ENCODE assay signal across 15 cellular contexts in genomic region chr15:63227689-63228088, GRCh38. TPM values are rescaled to one million over a fixed set of nuclear protein-coding genes. Genes with fewer than 3 reads are reported as not detected.
DNase-seq lines count a peak whose midpoint lies in the region; ATAC-seq and TF ChIP-seq lines count a peak whose summit lies in the region.
"Had no signal": no experiment of that assay in that cellular context is flagged by ENCODE, and none has a peak within 500 bp of the region (broad histone marks: within the 10 kb centered on the region; RNA-seq: fewer than 3 reads in every experiment).

No MANE protein-coding gene starts in this region.

- no peaks in the 10 kb centered on the region for H3K9me3 Mint-ChIP-seq in activated naive CD4-positive, alpha-beta T cell treated with anti-CD3 and anti-CD28 coated beads, Interleukin-2, amount 10 ng/mL, durations not matched to agents 7 days and 5 days
- H3K9me3 Mint-ChIP-seq in activated B cell treated with CpG ODN at 0.5 μM for 24 hours (no peaks in the 10 kb centered on the region), endothelial cell (ENCODE audit: unreplicated experiment) (no peaks in the 10 kb centered on the region)
- H3K9me3 Mint-ChIP-seq in stimulated activated naive B cell treated with anti-CD40 and anti-IgM and Interleukin-4, amounts not matched to agents 10 μg/mL and 1 μg/mL and 100 μg/mL, for 72 hours = no peaks in the 10 kb centered on the region

- intact Hi-C loops in activated B cell treated with CpG ODN at 0.5 μM for 24 hours (cut with micrococcal nuclease) = loop anchor here (5.0 kb wide), 1 partner anchor 70 kb away; the partner anchor contains the start of gene RPS27L

- DNase-seq in activated naive CD4-positive, alpha-beta T cell treated with anti-CD3 and anti-CD28 coated beads, Interleukin-2, amount 10 ng/mL, durations not matched to agents 7 days and 5 days = no peak
- no peak for DNase-seq in activated naive CD4-positive, alpha-beta T cell (lab: John Stamatoyannopoulos, UW)
- DNase-seq in activated B cell treated with CpG ODN at 0.5 μM for 24 hours (no peak), endothelial cell (ENCODE audit: low spot score) (no peak), H4 (ENCODE audit: low spot score) (no peak), NCI-H2171 treated with DMSO at 0.1 percent for 48 hours (lab: John Stamatoyannopoulos, UW) (no peak), NCI-H526 treated with DMSO at 0.1 percent for 48 hours (lab: John Stamatoyannopoulos, UW) (no peak)
- DNase-seq in stimulated activated naive B cell treated with anti-CD40 and anti-IgM and Interleukin-4, amounts not matched to agents 10 μg/mL and 1 μg/mL and 100 μg/mL, for 72 hours = no peak
- DNase-seq: activated CD8-positive, alpha-beta memory T cell treated with anti-CD3 and anti-CD28 coated beads, Interleukin-2, amount 50 U/mL, for 48 hours; anterior cingulate cortex; hippocampal formation; NCI-H1417; NCI-H2171; RPMI8226; SW 1271 had no signal

- TF ChIP-seq CTCF in activated B cell treated with CpG ODN at 0.5 μM for 24 hours (IDR thresholded peaks at IDR 0.05) = no peak
- no peak for TF ChIP-seq CTCF in endothelial cell (IDR thresholded peaks at IDR 0.05; ENCODE audit: unreplicated experiment)

- H3K4me3 Mint-ChIP-seq in activated naive CD4-positive, alpha-beta T cell treated with anti-CD3 and anti-CD28 coated beads, Interleukin-2, amount 10 ng/mL, durations not matched to agents 7 days and 5 days = no peak overlapping the region
- no peak overlapping the region for H3K4me3 Mint-ChIP-seq in activated B cell treated with CpG ODN at 0.5 μM for 24 hours
- no peak overlapping the region for H3K4me3 Mint-ChIP-seq in endothelial cell (ENCODE audit: unreplicated experiment)
- H3K4me3 Mint-ChIP-seq in stimulated activated naive B cell treated with anti-CD40 and anti-IgM and Interleukin-4, amounts not matched to agents 10 μg/mL and 1 μg/mL and 100 μg/mL, for 72 hours = no peak overlapping the region

- H3K27ac Mint-ChIP-seq in activated naive CD4-positive, alpha-beta T cell treated with anti-CD3 and anti-CD28 coated beads, Interleukin-2, amount 10 ng/mL, durations not matched to agents 7 days and 5 days = peak overlapping the region; percentile 9
- H3K27ac Mint-ChIP-seq in activated B cell treated with CpG ODN at 0.5 μM for 24 hours (peak overlapping the region; percentile 50), endothelial cell (ENCODE audit: unreplicated experiment) (peak overlapping the region; percentile 22)
- H3K27ac Mint-ChIP-seq in stimulated activated naive B cell treated with anti-CD40 and anti-IgM and Interleukin-4, amounts not matched to agents 10 μg/mL and 1 μg/mL and 100 μg/mL, for 72 hours = peak overlapping the region; percentile 60

- peaks cover 33% of the 10 kb centered on the region for H3K36me3 Mint-ChIP-seq in activated naive CD4-positive, alpha-beta T cell treated with anti-CD3 and anti-CD28 coated beads, Interleukin-2, amount 10 ng/mL, durations not matched to agents 7 days and 5 days
- H3K36me3 Mint-ChIP-seq in activated B cell treated with CpG ODN at 0.5 μM for 24 hours (ENCODE audit: low read depth) (peaks cover 50% of the 10 kb centered on the region), endothelial cell (ENCODE audit: low read depth, unreplicated experiment) (peaks cover 4% of the 10 kb centered on the region)
- H3K36me3 Mint-ChIP-seq in stimulated activated naive B cell treated with anti-CD40 and anti-IgM and Interleukin-4, amounts not matched to agents 10 μg/mL and 1 μg/mL and 100 μg/mL, for 72 hours = peaks cover 14 to 22% of the 10 kb centered on the region in 2 donors

- H3K27me3 Mint-ChIP-seq in activated naive CD4-positive, alpha-beta T cell treated with anti-CD3 and anti-CD28 coated beads, Interleukin-2, amount 10 ng/mL, durations not matched to agents 7 days and 5 days = no peaks in the 10 kb centered on the region
- H3K27me3 Mint-ChIP-seq in activated B cell treated with CpG ODN at 0.5 μM for 24 hours (no peaks in the 10 kb centered on the region), endothelial cell (ENCODE audit: unreplicated experiment) (peaks cover 2% of the 10 kb centered on the region)
- H3K27me3 Mint-ChIP-seq in stimulated activated naive B cell treated with anti-CD40 and anti-IgM and Interleukin-4, amounts not matched to agents 10 μg/mL and 1 μg/mL and 100 μg/mL, for 72 hours = no peaks in the 10 kb centered on the region

- H3K4me1 Mint-ChIP-seq in activated naive CD4-positive, alpha-beta T cell treated with anti-CD3 and anti-CD28 coated beads, Interleukin-2, amount 10 ng/mL, durations not matched to agents 7 days and 5 days = peaks cover 51% of the 10 kb centered on the region
- H3K4me1 Mint-ChIP-seq in activated B cell treated with CpG ODN at 0.5 μM for 24 hours = peaks cover 60% of the 10 kb centered on the region
- H3K4me1 Mint-ChIP-seq in endothelial cell (ENCODE audit: unreplicated experiment) = peaks cover 33% of the 10 kb centered on the region
- peaks cover 16 to 57% of the 10 kb centered on the region in 2 donors for H3K4me1 Mint-ChIP-seq in stimulated activated naive B cell treated with anti-CD40 and anti-IgM and Interleukin-4, amounts not matched to agents 10 μg/mL and 1 μg/mL and 100 μg/mL, for 72 hours

- POLR2A ChIA-PET in activated B cell treated with CpG ODN at 0.5 μM for 24 hours (lab: Charles Lee) = no interaction called here

- CTCF ChIA-PET in activated naive CD4-positive, alpha-beta T cell treated with anti-CD3 and anti-CD28 coated beads, Interleukin-2, amount 10 ng/mL, durations not matched to agents 7 days and 5 days (lab: Charles Lee) = no interaction called here
- CTCF ChIA-PET in activated B cell treated with CpG ODN at 0.5 μM for 24 hours (lab: Charles Lee) = interaction anchor here (0.6 to 1.6 kb wide), 2 partner anchors 10 to 1240 kb away, joined by 3 to 4 read pairs; no protein-coding TSS in a partner anchor

- no peak for ATAC-seq in activated B cell treated with CpG ODN at 0.5 μM for 24 hours (ENCODE audit: low read depth)
- ATAC-seq in stimulated activated naive B cell treated with anti-CD40 and anti-IgM and Interleukin-4, amounts not matched to agents 10 μg/mL and 1 μg/mL and 100 μg/mL, for 72 hours (replicated peaks) = no peak

RNA-seq across cellular contexts. Expression of gene RAB8B, which starts 38.3 kb away (rescaled TPM):
- total RNA-seq in activated B cell treated with CpG ODN at 0.5 μM for 24 hours (93.1 and 94.4 TPM in 2 replicates), endothelial cell (ENCODE audit: unreplicated experiment) (92.9 TPM)
- 21.4 and 35.4 TPM in 2 replicates for total RNA-seq in H4 (2014; rRNA removed; shearing (Covaris generic))

RNA-seq across cellular contexts. Expression of gene APH1B, which starts 49.7 kb away (rescaled TPM):
- 22.1 and 23.7 TPM in 2 replicates for total RNA-seq in activated B cell treated with CpG ODN at 0.5 μM for 24 hours
- 26.3 TPM for total RNA-seq in endothelial cell (ENCODE audit: unreplicated experiment)
- total RNA-seq in H4 (2014; rRNA removed; shearing (Covaris generic)) = 20.7 and 27.3 TPM in 2 replicates

Comparison
In these comparisons a context has a peak if more than half of its experiments do, and no peak if none do; other contexts are left out.
1. H3K27ac Mint-ChIP-seq: peak in every context shown above with its lines; median percentile 60 in stimulated activated naive B cell treated with anti-CD40 and anti-IgM and Interleukin-4, amounts not matched to agents 10 μg/mL and 1 μg/mL and 100 μg/mL, for 72 hours; 50 in activated B cell treated with CpG ODN at 0.5 μM for 24 hours; 22 in endothelial cell; 9 in activated naive CD4-positive, alpha-beta T cell treated with anti-CD3 and anti-CD28 coated beads, Interleukin-2, amount 10 ng/mL, durations not matched to agents 7 days and 5 days.